Comparison of ENCODE assay signal across 8 cellular contexts in genomic region chr6:7137335-7138106, GRCh38. TPM values are rescaled to one million over a fixed set of nuclear protein-coding genes. Genes with fewer than 3 reads are reported as not detected.
DNase-seq lines count a peak whose midpoint lies in the region; ATAC-seq and TF ChIP-seq lines count a peak whose summit lies in the region.

No MANE protein-coding gene starts in this region.

- H2AK5ac ChIP-seq in H9 (ENCODE audit: insufficient read length, low read length): no peak overlapping the region

- WGBS in H9 (ENCODE audit: extremely low coverage, insufficient read length, low lambda C conversion rate): no CpG with 5 or more reads among the region's 11 CpGs

- CTCF ChIA-PET in activated CD4-positive, alpha-beta memory T cell treated with anti-CD3 and anti-CD28 coated beads, Interleukin-2, amount 10 ng/mL, durations not matched to agents 7 days and 5 days (lab: Charles Lee): interaction anchor here (0.6 to 1.6 kb wide), 3 partner anchors 9 to 100 kb away, joined by 3 to 4 read pairs (median 3); no protein-coding TSS in a partner anchor

- no peaks in the 10 kb centered on the region for H3K9me3 ChIP-seq in H9 (ENCODE audit: control insufficient read depth, low read depth, low read length)
- H3K9me3 ChIP-seq in neuron (ENCODE audit: low read length): peaks cover 3% of the 10 kb centered on the region
- no peaks in the 10 kb centered on the region for H3K9me3 ChIP-seq in upper lobe of right lung

- ATAC-seq in upper lobe of right lung: no peak

- no peaks in the 10 kb centered on the region for H3K79me1 ChIP-seq in H9 (ENCODE audit: insufficient read depth, low read depth, low read length, poor library complexity, severe bottlenecking)

- H4K91ac ChIP-seq in H9 (ENCODE audit: insufficient read length, low read depth, low read length): peak overlapping the region; percentile 77

- no peak overlapping the region for H3K9ac ChIP-seq in H9 (ENCODE audit: extremely low read depth, insufficient read length, low read length)

- H3K4me1 ChIP-seq in H9 (ENCODE audit: insufficient read depth, low read length) (peaks cover 9% of the 10 kb centered on the region), neuron (ENCODE audit: insufficient read depth, low read length) (peaks cover 27% of the 10 kb centered on the region), upper lobe of right lung (peaks cover 45% of the 10 kb centered on the region)

- H3K4me1 Mint-ChIP-seq in H9: peaks cover 39 to 46% of the 10 kb centered on the region in 2 experiments
- peaks cover 70% of the 10 kb centered on the region for H3K4me1 Mint-ChIP-seq in activated CD4-positive, alpha-beta memory T cell treated with anti-CD3 and anti-CD28 coated beads, Interleukin-2, amount 10 ng/mL, durations not matched to agents 7 days and 5 days

- H2BK20ac ChIP-seq in H9 (ENCODE audit: low read depth, low read length, poor library complexity, severe bottlenecking): no peak overlapping the region

- H3K4ac ChIP-seq in H9 (ENCODE audit: low read depth, low read length): peak overlapping the region; percentile 95

- no peak overlapping the region for H4K8ac ChIP-seq in H9 (replicated peaks; ENCODE audit: insufficient read length, low read depth, low read length)

- H3K27me3 Mint-ChIP-seq in H9 (ENCODE audit: low read depth): no peaks in the 10 kb centered on the region
- no peaks in the 10 kb centered on the region for H3K27me3 Mint-ChIP-seq in activated CD4-positive, alpha-beta memory T cell treated with anti-CD3 and anti-CD28 coated beads, Interleukin-2, amount 10 ng/mL, durations not matched to agents 7 days and 5 days

- peak overlapping the region in 1 of 2 experiments; percentile 56; a peak in 3 of 5 replicates for H3K4me3 Mint-ChIP-seq in H9
- peak overlapping the region; percentile 67 for H3K4me3 Mint-ChIP-seq in activated CD4-positive, alpha-beta memory T cell treated with anti-CD3 and anti-CD28 coated beads, Interleukin-2, amount 10 ng/mL, durations not matched to agents 7 days and 5 days

- no peak overlapping the region for H3K23ac ChIP-seq in H9 (ENCODE audit: insufficient read length, low read depth, low read length)

- H4K5ac ChIP-seq in H9 (ENCODE audit: insufficient read length, low read depth, low read length): no peak overlapping the region

- peak; percentile 52 for TF ChIP-seq POLR2A in erythroblast (IDR thresholded peaks at IDR 0.05; ENCODE audit: low read length)

- H2AFZ ChIP-seq in H9 (ENCODE audit: low read length) (no peak overlapping the region), neuron (ENCODE audit: low read depth, low read length) (no peak overlapping the region)

- TF ChIP-seq CTCF in GM06990 (IDR thresholded peaks at IDR 0.05; ENCODE audit: insufficient read depth, low read length, poor library complexity, severe bottlenecking) (no peak), H9 (conservative IDR thresholded peaks at IDR 0.05) (no peak), upper lobe of right lung (IDR thresholded peaks at IDR 0.05) (no peak)

- H2BK12ac ChIP-seq in H9 (ENCODE audit: insufficient read length, low read depth, low read length): peak overlapping the region; percentile 84

- H3K23me2 ChIP-seq in H9 (ENCODE audit: insufficient read length, low read depth, low read length, poor library complexity, severe bottlenecking): peaks cover 4% of the 10 kb centered on the region

- no peaks in the 10 kb centered on the region for H4K20me1 ChIP-seq in H9 (ENCODE audit: control insufficient read depth, insufficient read depth, insufficient read length)

- peak overlapping the region; percentile 63 to 94 (median 94); a peak in 5 of 7 replicates for H3K27ac Mint-ChIP-seq in H9
- peak overlapping the region; percentile 84 for H3K27ac Mint-ChIP-seq in activated CD4-positive, alpha-beta memory T cell treated with anti-CD3 and anti-CD28 coated beads, Interleukin-2, amount 10 ng/mL, durations not matched to agents 7 days and 5 days

- H2BK5ac ChIP-seq in H9 (ENCODE audit: insufficient read length, low read length): no peak overlapping the region

- H3T11ph ChIP-seq in H9 (ENCODE audit: low read length): no peak overlapping the region

- 0 out of 2 replicates have a peak, but pooled peaks cover 3% of the 10 kb centered on the region for H3K79me2 ChIP-seq in H9 (ENCODE audit: insufficient read depth, low read length)

- H3K4me2 ChIP-seq in H9 (ENCODE audit: insufficient read depth, insufficient read length, low read length): peak overlapping the region; percentile 34

- intact Hi-C loops in upper lobe of right lung (cut with DNase I): no loop called here

- H3K27ac ChIP-seq in H9 (ENCODE audit: insufficient read length, low read depth, low read length): no peak overlapping the region
- H3K27ac ChIP-seq in upper lobe of right lung: peak overlapping the region; percentile 71

- H3K18ac ChIP-seq in H9 (ENCODE audit: insufficient read length, low read depth, low read length): peak overlapping the region; percentile 70

- DNase-seq in GM06990 (ENCODE audit: extremely low read depth, insufficient read length): peak; percentile 57
- peak; percentile 57 for DNase-seq in H9
- peak; percentile 62 for DNase-seq in NAMALWA (ENCODE audit: low spot score)
- DNase-seq in activated CD4-positive, alpha-beta memory T cell treated with anti-CD3 and anti-CD28 coated beads, Interleukin-2, amount 10 ng/mL, durations not matched to agents 7 days and 5 days: peak; percentile 76
- peak; percentile 74 to 76 for DNase-seq in erythroblast (lab: John Stamatoyannopoulos, UW)
- DNase-seq in upper lobe of right lung: no peak
- DNase-seq in GM19240 (ENCODE audit: insufficient read length, low spot score): no peak

- H3K56ac ChIP-seq in H9 (ENCODE audit: insufficient read length, low read depth, low read length): peak overlapping the region; percentile 75

- POLR2A ChIA-PET in activated CD4-positive, alpha-beta memory T cell treated with anti-CD3 and anti-CD28 coated beads, Interleukin-2, amount 10 ng/mL, durations not matched to agents 7 days and 5 days (lab: Charles Lee): interaction anchor here (0.9 to 5.2 kb wide), 7 partner anchors 9 to 344 kb away, joined by 3 to 76 read pairs (median 4); partner anchors contain the start of gene RREB1

- H3K36me3 ChIP-seq in GM06990 (ENCODE audit: control insufficient read depth, insufficient read depth, low read length) (no peaks in the 10 kb centered on the region), neuron (ENCODE audit: insufficient read depth, low read length) (no peaks in the 10 kb centered on the region), upper lobe of right lung (no peaks in the 10 kb centered on the region)

- H3K9me3 Mint-ChIP-seq in H9: no peaks in the 10 kb centered on the region
- no peaks in the 10 kb centered on the region for H3K9me3 Mint-ChIP-seq in activated CD4-positive, alpha-beta memory T cell treated with anti-CD3 and anti-CD28 coated beads, Interleukin-2, amount 10 ng/mL, durations not matched to agents 7 days and 5 days

- peak overlapping the region; percentile 11 for H2BK120ac ChIP-seq in H9 (ENCODE audit: low read depth, low read length, poor library complexity, severe bottlenecking)

- H3K14ac ChIP-seq in H9 (ENCODE audit: insufficient read depth, low read length): peak overlapping the region; percentile 79; the same call in 1 of the 2 replicates

- H2BK15ac ChIP-seq in H9 (ENCODE audit: low read depth, low read length): no peak overlapping the region

- H3K27me3 ChIP-seq in GM06990 (replicated peaks; ENCODE audit: control insufficient read depth, insufficient read depth, low read length): no peaks in the 10 kb centered on the region
- H3K27me3 ChIP-seq in H9 (ENCODE audit: insufficient read depth, low read length): no peaks in the 10 kb centered on the region
- H3K27me3 ChIP-seq in neuron (ENCODE audit: insufficient read depth, low read length): no peaks in the 10 kb centered on the region
- no peaks in the 10 kb centered on the region for H3K27me3 ChIP-seq in upper lobe of right lung

- peak overlapping the region; percentile 43 for H3K4me3 ChIP-seq in GM06990 (replicated peaks; ENCODE audit: low read depth, low read length)
- peak overlapping the region; percentile 20 for H3K4me3 ChIP-seq in neuron (ENCODE audit: low read length)
- no peak overlapping the region for H3K4me3 ChIP-seq in upper lobe of right lung

- no peaks in the 10 kb centered on the region; a peak in 1 of 7 replicates for H3K36me3 Mint-ChIP-seq in H9 (ENCODE audit: insufficient read depth in 1 of 3, low read depth in 3 of 3)
- H3K36me3 Mint-ChIP-seq in activated CD4-positive, alpha-beta memory T cell treated with anti-CD3 and anti-CD28 coated beads, Interleukin-2, amount 10 ng/mL, durations not matched to agents 7 days and 5 days (ENCODE audit: low read depth): peaks cover 3% of the 10 kb centered on the region

RNA-seq across cellular contexts. Expression of gene RREB1, which starts 29.8 kb away (rescaled TPM):
- total RNA-seq in H9 (2021) (33.6 and 35.8 TPM in 2 replicates), upper lobe of right lung (60.2 TPM)
- 10 to 100 TPM; 26.5 to 27.9 TPM for total RNA-seq in activated CD4-positive, alpha-beta memory T cell treated with anti-CD3 and anti-CD28 coated beads, Interleukin-2, amount 10 ng/mL, durations not matched to agents 7 days and 5 days

Comparison
In these comparisons a context has a peak if more than half of its experiments do, and no peak if none do; other contexts are left out.
1. DNase-seq: peak in GM06990 (single experiment), H9 (single experiment), NAMALWA (single experiment), activated CD4-positive, alpha-beta memory T cell treated with anti-CD3 and anti-CD28 coated beads, Interleukin-2, amount 10 ng/mL, durations not matched to agents 7 days and 5 days (single experiment) and erythroblast (2 of 2); none in upper lobe of right lung (single experiment) and GM19240 (single experiment).